ENCODE assay signal across 22 cellular contexts in the genomic region with DNA sequence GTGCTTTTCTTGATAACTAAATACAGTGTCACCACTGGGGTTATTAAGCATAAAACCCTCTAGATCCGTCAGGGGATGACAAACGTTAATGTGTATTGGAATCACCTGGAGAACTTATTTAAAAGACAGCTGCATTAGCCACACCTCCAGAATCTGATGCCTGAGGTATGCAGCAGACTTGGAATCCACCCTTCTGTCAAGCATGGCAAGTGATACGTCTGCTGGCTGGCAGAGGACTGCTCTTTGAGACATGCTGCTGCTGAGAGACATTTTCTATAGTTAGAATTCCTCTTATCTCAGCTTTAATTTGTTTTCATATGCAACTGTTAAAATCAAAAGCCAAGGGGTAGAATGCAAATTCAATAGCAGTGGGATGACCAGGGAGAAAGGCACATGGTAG.
DNase-seq lines count a peak whose midpoint lies in the region; ATAC-seq, FAIRE-seq and TF ChIP-seq lines count a peak whose summit lies in the region.
"Had no signal": no experiment of that assay in that cellular context is flagged by ENCODE, and none has a peak within 500 bp of the region (broad histone marks: within the 10 kb centered on the region; RNA-seq: fewer than 3 reads in every experiment).

No MANE protein-coding gene starts in this region.

- H3K9me3 ChIP-seq in HUES64 (ENCODE audit: insufficient read depth, low read depth, low read length) (no peaks in the 10 kb centered on the region), endodermal cell (ENCODE audit: control insufficient read depth, low read length) (no peaks in the 10 kb centered on the region), keratinocyte (ENCODE audit: control insufficient read depth, low read depth, low read length) (no peaks in the 10 kb centered on the region)
- H3K9me3 ChIP-seq: uterus had no signal

- TF ChIP-seq CTCF in endodermal cell (conservative IDR thresholded peaks at IDR 0.05) = no peak
- no peak for TF ChIP-seq CTCF in keratinocyte (optimal IDR thresholded peaks at IDR 0.05 in 1 of 3, IDR thresholded peaks at IDR 0.05 in 1 of 3, conservative IDR thresholded peaks at IDR 0.05 in 1 of 3; ENCODE audit: extremely low read depth in 1 of 3, insufficient read depth in 2 of 3, low read length in 3 of 3)

- peaks cover 5% of the 10 kb centered on the region for H3K4me1 Mint-ChIP-seq in endodermal cell
- H3K4me1 Mint-ChIP-seq in natural killer cell treated with Interleukin-12 subunit alpha and Interleukin-12 subunit beta and Interleukin-15 and Interleukin-18, amount 100 ng/mL, for 72 hours (ENCODE audit: low read depth in 2 of 2) = no peaks in the 10 kb centered on the region
- H3K4me1 Mint-ChIP-seq: activated CD4-positive, alpha-beta T cell treated with anti-CD3 and anti-CD28 coated beads, Interleukin-2, amount 10 ng/mL, durations not matched to agents 24 days and 14 days; central memory CD8-positive, alpha-beta T cell; stimulated activated naive CD8-positive, alpha-beta T cell treated with anti-CD3 and anti-CD28 coated beads, Interleukin-15, amount 100 ng/mL, for 72 hours had no signal

- H3K9ac ChIP-seq in HUES64 (ENCODE audit: low read depth, low read length) (no peak overlapping the region), endodermal cell (ENCODE audit: extremely low read depth, low read length, poor library complexity, severe bottlenecking) (no peak overlapping the region), keratinocyte (ENCODE audit: control insufficient read depth, extremely low read depth, insufficient read depth, low read length) (no peak overlapping the region)

- H3K27me3 ChIP-seq in H7 (ENCODE audit: control insufficient read depth, insufficient read depth, low read length) (no peaks in the 10 kb centered on the region), HUES64 (ENCODE audit: insufficient read depth, low read length) (no peaks in the 10 kb centered on the region), endodermal cell (ENCODE audit: control insufficient read depth, insufficient read depth, low read length, poor library complexity, severe bottlenecking) (no peaks in the 10 kb centered on the region), keratinocyte (ENCODE audit: control insufficient read depth, extremely low read depth, insufficient read depth, low read length) (no peaks in the 10 kb centered on the region)
- H3K27me3 ChIP-seq: uterus had no signal

- no peak overlapping the region for H3K4me3 ChIP-seq in H7 (ENCODE audit: insufficient read depth, low read depth, low read length)
- H3K4me3 ChIP-seq in HUES64 (ENCODE audit: low read length) = no peak overlapping the region
- H3K4me3 ChIP-seq in endodermal cell (ENCODE audit: low read length) = no peak overlapping the region
- no peak overlapping the region for H3K4me3 ChIP-seq in keratinocyte (ENCODE audit: control insufficient read depth in 2 of 3, extremely low read depth in 1 of 3, insufficient read depth in 2 of 3, low read depth in 1 of 3, low read length in 3 of 3)
- H3K4me3 ChIP-seq: uterus had no signal

- H4K20me1 ChIP-seq in keratinocyte (ENCODE audit: control insufficient read depth, extremely low read depth, insufficient read depth, low read length) = no peaks in the 10 kb centered on the region

- H3K27me3 Mint-ChIP-seq in endodermal cell (ENCODE audit: insufficient read depth) = no peaks in the 10 kb centered on the region
- H3K27me3 Mint-ChIP-seq in natural killer cell treated with Interleukin-12 subunit alpha and Interleukin-12 subunit beta and Interleukin-15 and Interleukin-18, amount 100 ng/mL, for 72 hours = no peaks in the 10 kb centered on the region
- H3K27me3 Mint-ChIP-seq: activated CD4-positive, alpha-beta T cell treated with anti-CD3 and anti-CD28 coated beads, Interleukin-2, amount 10 ng/mL, durations not matched to agents 24 days and 14 days; central memory CD8-positive, alpha-beta T cell; stimulated activated naive CD8-positive, alpha-beta T cell treated with anti-CD3 and anti-CD28 coated beads, Interleukin-15, amount 100 ng/mL, for 72 hours had no signal

- H2AFZ ChIP-seq in keratinocyte (ENCODE audit: control insufficient read depth, low read length) = no peak overlapping the region

- peak; percentile 2 for DNase-seq in H7
- DNase-seq in endodermal cell = peak; percentile 69
- no peak for DNase-seq in keratinocyte (ENCODE audit: low read depth, low spot score)
- no peak for DNase-seq in natural killer cell treated with Interleukin-12 subunit alpha and Interleukin-12 subunit beta and Interleukin-15 and Interleukin-18, amount 100 ng/mL, for 72 hours (ENCODE audit: low spot score)
- DNase-seq in SW480 (ENCODE audit: low spot score) = no peak
- DNase-seq: activated CD4-positive, alpha-beta T cell treated with anti-CD3 and anti-CD28 coated beads, Interleukin-2, amount 10 ng/mL, durations not matched to agents 24 days and 14 days; activated effector memory CD4-positive, alpha-beta T cell treated with anti-CD3 and anti-CD28 coated beads, Interleukin-2, amount 50 U/mL, for 16 hours; activated T-cell treated with anti-CD3 and anti-CD28 coated beads, Interleukin-2, amount 50 U/mL, for 1 hour; COR-L47; DMS79; NCI-H1436; NCI-H2227 treated with DMSO at 0.1 percent for 48 hours; NCI-H774; occipital lobe; stimulated activated naive CD8-positive, alpha-beta T cell treated with anti-CD3 and anti-CD28 coated beads, Interleukin-15, amount 100 ng/mL, for 72 hours; uterus had no signal

- no peaks in the 10 kb centered on the region for H3K36me3 Mint-ChIP-seq in endodermal cell (ENCODE audit: low read depth)
- no peaks in the 10 kb centered on the region for H3K36me3 Mint-ChIP-seq in natural killer cell treated with Interleukin-12 subunit alpha and Interleukin-12 subunit beta and Interleukin-15 and Interleukin-18, amount 100 ng/mL, for 72 hours

- H3K4me3 Mint-ChIP-seq in endodermal cell = no peak overlapping the region
- no peak overlapping the region for H3K4me3 Mint-ChIP-seq in natural killer cell treated with Interleukin-12 subunit alpha and Interleukin-12 subunit beta and Interleukin-15 and Interleukin-18, amount 100 ng/mL, for 72 hours
- H3K4me3 Mint-ChIP-seq: activated CD4-positive, alpha-beta T cell treated with anti-CD3 and anti-CD28 coated beads, Interleukin-2, amount 10 ng/mL, durations not matched to agents 24 days and 14 days; central memory CD8-positive, alpha-beta T cell; stimulated activated naive CD8-positive, alpha-beta T cell treated with anti-CD3 and anti-CD28 coated beads, Interleukin-15, amount 100 ng/mL, for 72 hours had no signal

- dilution Hi-C loops in keratinocyte (cut with MboI; ENCODE audit: extremely low pct_ligation_motif_present, low sequenced_read_pairs) = no loop called here

- H3K27ac ChIP-seq in HUES64 (ENCODE audit: low read depth, low read length) (peak overlapping the region; percentile 46; the same call in 1 of the 2 replicates), endodermal cell (ENCODE audit: low read depth, low read length) (no peak overlapping the region), keratinocyte (ENCODE audit: control insufficient read depth, insufficient read depth, low read length) (no peak overlapping the region)
- H3K27ac ChIP-seq: uterus, VCaP had no signal

- no peaks in the 10 kb centered on the region for H3K79me2 ChIP-seq in keratinocyte (ENCODE audit: control insufficient read depth, insufficient read depth, low read length)

- no peak for ATAC-seq in natural killer cell treated with Interleukin-12 subunit alpha and Interleukin-12 subunit beta and Interleukin-15 and Interleukin-18, amount 100 ng/mL, for 72 hours
- no peak for ATAC-seq in HG02884 (IDR thresholded peaks at IDR 0.05; ENCODE audit: unreplicated experiment)
- ATAC-seq: left lobe of liver; stimulated activated naive CD8-positive, alpha-beta T cell treated with anti-CD3 and anti-CD28 coated beads, Interleukin-15, amount 100 ng/mL, for 72 hours had no signal

- no peaks in the 10 kb centered on the region for H3K9me1 ChIP-seq in keratinocyte (ENCODE audit: control insufficient read depth, extremely low read depth, insufficient read depth, low read length)

- no peaks in the 10 kb centered on the region for H3K36me3 ChIP-seq in H7 (replicated peaks; ENCODE audit: control insufficient read depth, insufficient read depth, low read length)
- no peaks in the 10 kb centered on the region for H3K36me3 ChIP-seq in HUES64 (ENCODE audit: insufficient read depth, low read length)
- H3K36me3 ChIP-seq in endodermal cell (ENCODE audit: control insufficient read depth, insufficient read depth, low read length) = no peaks in the 10 kb centered on the region
- no peaks in the 10 kb centered on the region for H3K36me3 ChIP-seq in keratinocyte (ENCODE audit: control insufficient read depth in 2 of 2, extremely low read depth in 1 of 2, insufficient read depth in 2 of 2, low read length in 2 of 2)
- H3K36me3 ChIP-seq: uterus had no signal

- peak; percentile 20 for FAIRE-seq in keratinocyte (lab: Jason Lieb, UNC)
- FAIRE-seq: GM19239 had no signal

- WGBS in HUES64 = 29% methylated on average over 3 of the region's 3 CpGs
- 50 to 55% methylated on average over 1 to 3 of the region's 3 CpGs for WGBS in endodermal cell (ENCODE audit: insufficient coverage in 1 of 2, insufficient read length in 1 of 2), 2 experiments

- no peak overlapping the region for H3K4me2 ChIP-seq in keratinocyte (ENCODE audit: control insufficient read depth, extremely low read depth, insufficient read depth, low read depth, low read length)

- no peak overlapping the region for H3K27ac Mint-ChIP-seq in endodermal cell
- no peak overlapping the region for H3K27ac Mint-ChIP-seq in natural killer cell treated with Interleukin-12 subunit alpha and Interleukin-12 subunit beta and Interleukin-15 and Interleukin-18, amount 100 ng/mL, for 72 hours
- H3K27ac Mint-ChIP-seq: activated CD4-positive, alpha-beta T cell treated with anti-CD3 and anti-CD28 coated beads, Interleukin-2, amount 10 ng/mL, durations not matched to agents 24 days and 14 days; stimulated activated naive CD8-positive, alpha-beta T cell treated with anti-CD3 and anti-CD28 coated beads, Interleukin-15, amount 100 ng/mL, for 72 hours had no signal

- no peaks in the 10 kb centered on the region for H3K9me3 Mint-ChIP-seq in endodermal cell
- H3K9me3 Mint-ChIP-seq in natural killer cell treated with Interleukin-12 subunit alpha and Interleukin-12 subunit beta and Interleukin-15 and Interleukin-18, amount 100 ng/mL, for 72 hours = peaks cover 7% of the 10 kb centered on the region
- H3K9me3 Mint-ChIP-seq: activated CD4-positive, alpha-beta T cell treated with anti-CD3 and anti-CD28 coated beads, Interleukin-2, amount 10 ng/mL, durations not matched to agents 24 days and 14 days; central memory CD8-positive, alpha-beta T cell; stimulated activated naive CD8-positive, alpha-beta T cell treated with anti-CD3 and anti-CD28 coated beads, Interleukin-15, amount 100 ng/mL, for 72 hours had no signal

- H3K4me1 ChIP-seq in HUES64 (ENCODE audit: insufficient read depth, low read length) (peaks cover 22% of the 10 kb centered on the region), endodermal cell (ENCODE audit: control insufficient read depth, insufficient read depth, low read length) (no peaks in the 10 kb centered on the region), keratinocyte (ENCODE audit: control insufficient read depth, extremely low read depth, insufficient read depth, low read length) (no peaks in the 10 kb centered on the region)
- H3K4me1 ChIP-seq: uterus had no signal

Comparison
In these comparisons a context has a peak if more than half of its experiments do, and no peak if none do; other contexts are left out.
1. DNase-seq: peak in H7 (single experiment) and endodermal cell (single experiment); none in keratinocyte (single experiment), natural killer cell treated with Interleukin-12 subunit alpha and Interleukin-12 subunit beta and Interleukin-15 and Interleukin-18, amount 100 ng/mL, for 72 hours (single experiment) and SW480 (single experiment).